In the genomic region with DNA sequence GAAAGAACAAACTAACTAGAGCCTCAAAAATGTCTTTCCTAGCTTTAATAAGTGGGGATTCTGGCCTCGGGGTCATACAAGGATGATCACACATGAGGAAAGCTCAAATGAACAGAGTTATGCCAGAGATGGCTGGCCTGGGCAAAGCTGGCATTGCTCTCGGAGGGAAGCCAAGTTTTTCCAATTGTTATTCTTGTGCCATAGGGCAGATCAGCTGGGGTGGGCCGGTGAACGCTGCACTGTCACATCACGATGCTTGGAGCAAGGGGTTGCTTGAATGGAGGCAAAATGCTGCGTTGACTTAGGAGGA, we compare ENCODE assay signal across 26 cellular contexts.
DNase-seq lines count a peak whose midpoint lies in the region; ATAC-seq and TF ChIP-seq lines count a peak whose summit lies in the region.
"Had no signal": no experiment of that assay in that cellular context is flagged by ENCODE, and none has a peak within 500 bp of the region (broad histone marks: within the 10 kb centered on the region; RNA-seq: fewer than 3 reads in every experiment).

No MANE protein-coding gene starts in this region.

- TF ChIP-seq RAD21 in liver (IDR thresholded peaks at IDR 0.05): no peak

- peaks cover 93% of the 10 kb centered on the region for H3K4me1 Mint-ChIP-seq in CD14-positive monocyte
- H3K4me1 Mint-ChIP-seq in stimulated activated effector memory CD8-positive, alpha-beta T cell treated with anti-CD3 and anti-CD28 coated beads, Interleukin-12 subunit alpha, Interleukin-12 subunit beta, amount 100 ng/mL, for 72 hours: peaks cover 65% of the 10 kb centered on the region

- peak overlapping the region; percentile 5 to 77 for H3K4me3 Mint-ChIP-seq in CD14-positive monocyte
- no peak overlapping the region for H3K4me3 Mint-ChIP-seq in stimulated activated effector memory CD8-positive, alpha-beta T cell treated with anti-CD3 and anti-CD28 coated beads, Interleukin-12 subunit alpha, Interleukin-12 subunit beta, amount 100 ng/mL, for 72 hours
- H3K4me3 Mint-ChIP-seq: activated CD8-positive, alpha-beta T cell treated with anti-CD3 and anti-CD28 coated beads for 36 hours; activated naive CD4-positive, alpha-beta T cell treated with anti-CD3 and anti-CD28 coated beads, Interleukin-2, amount 10 ng/mL, durations not matched to agents 7 days and 5 days; activated T-helper 17 cell treated with anti-CD3 and anti-CD28 coated beads, Interleukin-2, amount 50 U/mL, for 72 hours; T-helper 2 cell treated with Interferon-gamma antibody and Interleukin-4, amounts not matched to agents 5 μg/mL and 100 μg/mL, for 36 hours had no signal

- peaks cover 0 to 2% (median 0%) of the 10 kb centered on the region in 7 donors for H3K9me3 Mint-ChIP-seq in CD14-positive monocyte
- peaks cover 2% of the 10 kb centered on the region for H3K9me3 Mint-ChIP-seq in stimulated activated effector memory CD8-positive, alpha-beta T cell treated with anti-CD3 and anti-CD28 coated beads, Interleukin-12 subunit alpha, Interleukin-12 subunit beta, amount 100 ng/mL, for 72 hours
- H3K9me3 Mint-ChIP-seq: activated CD8-positive, alpha-beta T cell treated with anti-CD3 and anti-CD28 coated beads for 36 hours; activated naive CD4-positive, alpha-beta T cell treated with anti-CD3 and anti-CD28 coated beads, Interleukin-2, amount 10 ng/mL, durations not matched to agents 7 days and 5 days; activated T-helper 17 cell treated with anti-CD3 and anti-CD28 coated beads, Interleukin-2, amount 50 U/mL, for 72 hours; T-helper 2 cell treated with Interferon-gamma antibody and Interleukin-4, amounts not matched to agents 5 μg/mL and 100 μg/mL, for 36 hours had no signal

- no peak overlapping the region for H2AFZ ChIP-seq in OCI-LY7 (ENCODE audit: low read length)
- H2AFZ ChIP-seq: hepatocyte had no signal

- 62% methylated on average over 6 of the region's 6 CpGs for WGBS in liver

- ATAC-seq in RWPE2 (ENCODE audit: low read depth) (no peak), GM21367 (IDR thresholded peaks at IDR 0.05; ENCODE audit: unreplicated experiment) (no peak), HG02642 (IDR thresholded peaks at IDR 0.05; ENCODE audit: poor library complexity, unreplicated experiment) (no peak)
- no peak for ATAC-seq in stimulated activated effector memory CD8-positive, alpha-beta T cell treated with anti-CD3 and anti-CD28 coated beads, Interleukin-12 subunit alpha, Interleukin-12 subunit beta, amount 100 ng/mL, for 72 hours
- ATAC-seq: activated CD8-positive, alpha-beta T cell treated with anti-CD3 and anti-CD28 coated beads for 36 hours; activated T-helper 17 cell treated with anti-CD3 and anti-CD28 coated beads, Interleukin-2, amount 50 U/mL, for 72 hours; psoas muscle had no signal

- peaks cover 0 to 2% (median 0%) of the 10 kb centered on the region in 3 donors for H3K27me3 Mint-ChIP-seq in CD14-positive monocyte (ENCODE audit: low read depth in 3 of 3)
- H3K27me3 Mint-ChIP-seq: activated CD8-positive, alpha-beta T cell treated with anti-CD3 and anti-CD28 coated beads for 36 hours; activated naive CD4-positive, alpha-beta T cell treated with anti-CD3 and anti-CD28 coated beads, Interleukin-2, amount 10 ng/mL, durations not matched to agents 7 days and 5 days had no signal

- peak overlapping the region; percentile 97 to 100 (median 99) for H3K27ac Mint-ChIP-seq in CD14-positive monocyte
- peak overlapping the region; percentile 11 for H3K27ac Mint-ChIP-seq in stimulated activated effector memory CD8-positive, alpha-beta T cell treated with anti-CD3 and anti-CD28 coated beads, Interleukin-12 subunit alpha, Interleukin-12 subunit beta, amount 100 ng/mL, for 72 hours
- H3K27ac Mint-ChIP-seq: activated CD8-positive, alpha-beta T cell treated with anti-CD3 and anti-CD28 coated beads for 36 hours; activated naive CD4-positive, alpha-beta T cell treated with anti-CD3 and anti-CD28 coated beads, Interleukin-2, amount 10 ng/mL, durations not matched to agents 7 days and 5 days; activated T-helper 17 cell treated with anti-CD3 and anti-CD28 coated beads, Interleukin-2, amount 50 U/mL, for 72 hours; T-helper 2 cell treated with Interferon-gamma antibody and Interleukin-4, amounts not matched to agents 5 μg/mL and 100 μg/mL, for 36 hours had no signal

- no peaks in the 10 kb centered on the region for H4K20me1 ChIP-seq in OCI-LY7 (ENCODE audit: insufficient read depth, low read length)

- H3K4me3 ChIP-seq in RWPE2 (ENCODE audit: severe bottlenecking): no peak overlapping the region
- H3K4me3 ChIP-seq in liver (ENCODE audit: low read depth in 1 of 3, low read length in 3 of 3): no peak overlapping the region
- H3K4me3 ChIP-seq in OCI-LY7 (ENCODE audit: low read depth, low read length, poor library complexity, severe bottlenecking): no peak overlapping the region
- H3K4me3 ChIP-seq: hepatocyte, psoas muscle, thoracic aorta, uterus had no signal

- H3K27me3 ChIP-seq in RWPE2 (ENCODE audit: insufficient read depth, poor library complexity, severe bottlenecking) (no peaks in the 10 kb centered on the region), liver (ENCODE audit: control insufficient read depth in 4 of 4, insufficient read depth in 4 of 4, low read length in 3 of 4) (no peaks in the 10 kb centered on the region)
- H3K27me3 ChIP-seq: BE2C, hepatocyte, uterus had no signal

- H3K27ac ChIP-seq in RWPE2 (ENCODE audit: poor library complexity, severe bottlenecking): peak overlapping the region; percentile 6
- peak overlapping the region; percentile 43 to 62 for H3K27ac ChIP-seq in liver (ENCODE audit: low read depth in 1 of 2, low read length in 2 of 2)
- H3K27ac ChIP-seq in OCI-LY7 (ENCODE audit: low read depth, low read length, poor library complexity, severe bottlenecking): no peak overlapping the region
- H3K27ac ChIP-seq: hepatocyte, KMS-11, psoas muscle, thoracic aorta, uterus had no signal

- peaks cover 11% of the 10 kb centered on the region for H3K4me1 ChIP-seq in RWPE2 (ENCODE audit: insufficient read depth, poor library complexity, severe bottlenecking)
- H3K4me1 ChIP-seq in liver (ENCODE audit: control insufficient read depth in 4 of 4, insufficient read depth in 4 of 4, low read length in 3 of 4): peaks cover 12 to 49% (median 25%) of the 10 kb centered on the region in 4 donors
- H3K4me1 ChIP-seq in OCI-LY7 (ENCODE audit: insufficient read depth, low read length, poor library complexity, severe bottlenecking): peaks cover 8% of the 10 kb centered on the region
- H3K4me1 ChIP-seq: BE2C, psoas muscle, uterus had no signal

- CTCF ChIA-PET in OCI-LY7 (lab: Charles Lee; ENCODE audit: unreplicated experiment): interaction anchor here (2.1 kb wide), 1 partner anchor 10 kb away, joined by 6 read pairs; no protein-coding TSS in a partner anchor

- H3K36me3 Mint-ChIP-seq in CD14-positive monocyte: peaks cover 7 to 8% of the 10 kb centered on the region in 2 donors
- H3K36me3 Mint-ChIP-seq in stimulated activated effector memory CD8-positive, alpha-beta T cell treated with anti-CD3 and anti-CD28 coated beads, Interleukin-12 subunit alpha, Interleukin-12 subunit beta, amount 100 ng/mL, for 72 hours: no peaks in the 10 kb centered on the region
- H3K36me3 Mint-ChIP-seq: activated naive CD4-positive, alpha-beta T cell treated with anti-CD3 and anti-CD28 coated beads, Interleukin-2, amount 10 ng/mL, durations not matched to agents 7 days and 5 days had no signal

- no TSS peak for BruUV-seq in OCI-LY7 (replicated peaks; lab: Mats Ljungman, UMichigan)

- no peak for DNase-seq in CD14-positive monocyte (ENCODE audit: low spot score)
- no peak for DNase-seq in RWPE2 (ENCODE audit: low spot score)
- DNase-seq in stimulated activated effector memory CD8-positive, alpha-beta T cell treated with anti-CD3 and anti-CD28 coated beads, Interleukin-12 subunit alpha, Interleukin-12 subunit beta, amount 100 ng/mL, for 72 hours (ENCODE audit: low spot score in 2 of 2): no peak
- DNase-seq in OCI-LY7 (ENCODE audit: low spot score): no peak
- no peak for DNase-seq in NCI-H2107 (lab: John Stamatoyannopoulos, UW)
- DNase-seq: ACHN; activated CD8-positive, alpha-beta T cell treated with anti-CD3 and anti-CD28 coated beads for 36 hours; activated naive CD4-positive, alpha-beta T cell treated with anti-CD3 and anti-CD28 coated beads, Interleukin-2, amount 10 ng/mL, durations not matched to agents 7 days and 5 days; amniotic stem cell; BE2C; DMS153; NCI-H1417 treated with DMSO at 0.1 percent for 48 hours; NCI-H2081; NCI-H226; NCI-H69; psoas muscle; stimulated activated naive CD4-positive, alpha-beta T cell treated with Interleukin-2 at 50 U/mL for 16 hours had no signal

- H3K36me3 ChIP-seq in RWPE2 (ENCODE audit: low read depth) (no peaks in the 10 kb centered on the region), liver (ENCODE audit: control insufficient read depth in 4 of 4, insufficient read depth in 3 of 4, low read depth in 1 of 4, low read length in 3 of 4) (no peaks in the 10 kb centered on the region), OCI-LY7 (ENCODE audit: insufficient read depth, low read length) (no peaks in the 10 kb centered on the region)
- H3K36me3 ChIP-seq: BE2C, thoracic aorta, uterus had no signal

- H3K4me2 ChIP-seq in OCI-LY7 (ENCODE audit: low read length): no peak overlapping the region
- H3K4me2 ChIP-seq: hepatocyte, KMS-11 had no signal

- no peaks in the 10 kb centered on the region for H3K9me2 ChIP-seq in OCI-LY7 (ENCODE audit: insufficient read depth, low read length)

- no peak overlapping the region for H3K9ac ChIP-seq in liver (ENCODE audit: low read depth in 1 of 2, low read length in 2 of 2)
- H3K9ac ChIP-seq: KMS-11 had no signal

- intact Hi-C loops in CD14-positive monocyte (cut with micrococcal nuclease) (loop anchor here in 1 of 2 donors (5.0 kb wide), 1 partner anchor 75 kb away; a partner anchor contains a TSS), OCI-LY7 (cut with micrococcal nuclease; ENCODE audit: unreplicated experiment) (no loop called here)

- H3K9me3 ChIP-seq in RWPE2 (ENCODE audit: severe bottlenecking) (no peaks in the 10 kb centered on the region), liver (ENCODE audit: control insufficient read depth in 4 of 4, low read length in 3 of 4) (no peaks in the 10 kb centered on the region), OCI-LY7 (ENCODE audit: low read length) (no peaks in the 10 kb centered on the region)
- H3K9me3 ChIP-seq: BE2C, psoas muscle, thoracic aorta, uterus had no signal

- no peak for TF ChIP-seq CTCF in CD14-positive monocyte (IDR thresholded peaks at IDR 0.05)
- no peak for TF ChIP-seq CTCF in RWPE2 (IDR thresholded peaks at IDR 0.05; ENCODE audit: poor library complexity, severe bottlenecking)
- no peak for TF ChIP-seq CTCF in liver (IDR thresholded peaks at IDR 0.05; ENCODE audit: low read depth, low read length, missing input control)
- TF ChIP-seq CTCF in OCI-LY7 (conservative IDR thresholded peaks at IDR 0.05; ENCODE audit: low read length): no peak

- H3K79me2 ChIP-seq in OCI-LY7 (ENCODE audit: insufficient read depth, low read depth, low read length): no peaks in the 10 kb centered on the region
- H3K79me2 ChIP-seq: hepatocyte had no signal

- POLR2A ChIA-PET in OCI-LY7 (lab: Charles Lee): interaction anchor here (0.6 kb wide), 1 partner anchor 32 kb away, joined by 3 read pairs; no protein-coding TSS in a partner anchor

TF ChIP-seq in liver, 16 proteins besides CTCF, POLR2A, EP300 and RAD21 (continues in another document):
- TF ChIP-seq, protein P1, sequence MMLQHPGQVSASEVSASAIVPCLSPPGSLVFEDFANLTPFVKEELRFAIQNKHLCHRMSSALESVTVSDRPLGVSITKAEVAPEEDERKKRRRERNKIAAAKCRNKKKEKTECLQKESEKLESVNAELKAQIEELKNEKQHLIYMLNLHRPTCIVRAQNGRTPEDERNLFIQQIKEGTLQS (IDR thresholded peaks at IDR 0.05): no peak
